ENCODE assay signal across 1 cellular context in genomic region chr7:99579956-99580777, GRCh38.
A peak's percentile ranks its signal among the peaks of the same experiment; 100 is the strongest.
TF ChIP-seq lines count a peak whose summit lies in the region.

No MANE protein-coding gene starts in this region.

TF ChIP-seq in HepG2, 621 proteins besides CTCF, POLR2A, EP300 and RAD21 (continues in another document):
- TF ChIP-seq KAT7 (CRISPR knock-in tag; IDR thresholded peaks at IDR 0.05; ENCODE audit: borderline replicate concordance) = no peak
- TF ChIP-seq ZBTB4 (CRISPR knock-in tag; IDR thresholded peaks at IDR 0.05; ENCODE audit: borderline replicate concordance) = peak; percentile 58; the same call in 1 of the 2 replicates
- peak; percentile 57 for TF ChIP-seq HOXA3 (CRISPR knock-in tag; IDR thresholded peaks at IDR 0.05)
- peak; percentile 86; the same call in 1 of the 2 replicates for TF ChIP-seq ZNF768 (CRISPR knock-in tag; IDR thresholded peaks at IDR 0.05)
- TF ChIP-seq STAT5B (CRISPR knock-in tag; IDR thresholded peaks at IDR 0.05) = no peak
- TF ChIP-seq MTA3 (CRISPR knock-in tag; IDR thresholded peaks at IDR 0.05) = no peak
- TF ChIP-seq POGZ (CRISPR knock-in tag; IDR thresholded peaks at IDR 0.05) = 0 out of 2 replicates have a peak, but pooled peaks have one; percentile 14
- TF ChIP-seq ZBTB33 (CRISPR knock-in tag; IDR thresholded peaks at IDR 0.05) = peak; percentile 91
- TF ChIP-seq ZBTB7A (CRISPR knock-in tag; IDR thresholded peaks at IDR 0.05) = peak; percentile 78
- TF ChIP-seq KLF11 (CRISPR knock-in tag; IDR thresholded peaks at IDR 0.05) = no peak
- TF ChIP-seq HMGXB4 (CRISPR knock-in tag; IDR thresholded peaks at IDR 0.05; ENCODE audit: borderline replicate concordance in 1 of 2, low read depth in 1 of 2) = 0 out of 4 replicates have a peak, but pooled peaks of 1 of the 2 experiments have one; percentile 29
- TF ChIP-seq ZFY (CRISPR knock-in tag; IDR thresholded peaks at IDR 0.05) = peak; percentile 55; the same call in 1 of the 2 replicates
- 0 out of 2 replicates have a peak, but pooled peaks have one; percentile 36 for TF ChIP-seq UBTF (CRISPR knock-in tag; IDR thresholded peaks at IDR 0.05)
- TF ChIP-seq ZNF687 (CRISPR knock-in tag; IDR thresholded peaks at IDR 0.05) = peak; percentile 79
- TF ChIP-seq RBM39 (IDR thresholded peaks at IDR 0.05; ENCODE audit: low read depth, low read length, poor library complexity, severe bottlenecking) = peak; percentile 73
- TF ChIP-seq SALL1 (CRISPR knock-in tag; IDR thresholded peaks at IDR 0.05) = peak; percentile 35; the same call in 1 of the 2 replicates
- no peak for TF ChIP-seq ZFP36 (IDR thresholded peaks at IDR 0.05; ENCODE audit: borderline replicate concordance, low read depth, low read length, partially characterized antibody)
- TF ChIP-seq NCOA1 (CRISPR knock-in tag; IDR thresholded peaks at IDR 0.05) = no peak
- TF ChIP-seq CSRNP1 (CRISPR knock-in tag; IDR thresholded peaks at IDR 0.05) = no peak
- TF ChIP-seq ZUFSP (CRISPR knock-in tag; IDR thresholded peaks at IDR 0.05; ENCODE audit: borderline replicate concordance) = no peak
- TF ChIP-seq ZNF124 (CRISPR knock-in tag; IDR thresholded peaks at IDR 0.05) = no peak
- TF ChIP-seq KDM2A (CRISPR knock-in tag; IDR thresholded peaks at IDR 0.05; ENCODE audit: borderline replicate concordance, low read depth) = peak; percentile 88; the same call in 1 of the 2 replicates
- TF ChIP-seq ZFP91 (CRISPR knock-in tag; IDR thresholded peaks at IDR 0.05; ENCODE audit: borderline replicate concordance) = 0 out of 2 replicates have a peak, but pooled peaks have one; percentile 20
- TF ChIP-seq HINFP (CRISPR knock-in tag; IDR thresholded peaks at IDR 0.05; ENCODE audit: low read depth) = no peak; the same call in 1 of the 2 replicates
- peak; percentile 15; the same call in 1 of the 2 replicates for TF ChIP-seq TBX2 (CRISPR knock-in tag; IDR thresholded peaks at IDR 0.05; ENCODE audit: borderline replicate concordance)
- TF ChIP-seq SMARCE1 (IDR thresholded peaks at IDR 0.05; ENCODE audit: borderline replicate concordance) = no peak
- no peak for TF ChIP-seq CENPBD1 (CRISPR knock-in tag; IDR thresholded peaks at IDR 0.05; ENCODE audit: borderline replicate concordance, low read depth)
- TF ChIP-seq MAX (IDR thresholded peaks at IDR 0.05) = peak; percentile 63
- TF ChIP-seq GABPB1 (CRISPR knock-in tag; IDR thresholded peaks at IDR 0.05) = peak; percentile 52; the same call in 1 of the 2 replicates
- 0 out of 2 replicates have a peak, but pooled peaks have one; percentile 58 for TF ChIP-seq KDM5B (CRISPR knock-in tag; IDR thresholded peaks at IDR 0.05; ENCODE audit: borderline replicate concordance)
- no peak for TF ChIP-seq DPF2 (CRISPR knock-in tag; IDR thresholded peaks at IDR 0.05; ENCODE audit: borderline replicate concordance, low read depth)
- peak; percentile 75 for TF ChIP-seq HNRNPLL (IDR thresholded peaks at IDR 0.05; ENCODE audit: low read depth, low read length, poor library complexity, severe bottlenecking)
